ENCODE assay signal across 8 cellular contexts in genomic region chr19:54114340-54114826, GRCh38. TPM values are rescaled to one million over a fixed set of nuclear protein-coding genes. Genes with fewer than 3 reads are reported as not detected.
A peak's percentile ranks its signal among the peaks of the same experiment; 100 is the strongest.
DNase-seq lines count a peak whose midpoint lies in the region; ATAC-seq and TF ChIP-seq lines count a peak whose summit lies in the region.

No MANE protein-coding gene starts in this region.

- H3K9ac ChIP-seq in GM23248 = peak overlapping the region; percentile 82

- in situ Hi-C loops in GM23248 (cut with MboI) = no loop called here

- TF ChIP-seq CTCF in body of pancreas (IDR thresholded peaks at IDR 0.05) = no peak

- intact Hi-C loops in body of pancreas (cut with DNase I) = no loop called here

- H4K20me1 ChIP-seq in GM23248 (ENCODE audit: insufficient read depth) = no peaks in the 10 kb centered on the region

- H3K27me3 ChIP-seq in GM23248 (replicated peaks; ENCODE audit: insufficient read depth) (no peaks in the 10 kb centered on the region), body of pancreas (no peaks in the 10 kb centered on the region)

- H3K4me3 ChIP-seq in GM23248 = peak overlapping the region; percentile 85
- H3K4me3 ChIP-seq in body of pancreas = peak overlapping the region; percentile 59 to 69
- peak overlapping the region; percentile 87 for H3K4me3 ChIP-seq in iPS-18c (ENCODE audit: insufficient read depth, low read depth, low read length)
- peak overlapping the region; percentile 66 to 95 (median 89) for H3K4me3 ChIP-seq in skin epidermis

- ATAC-seq in body of pancreas = no peak
- ATAC-seq in GM19328 (IDR thresholded peaks at IDR 0.05; ENCODE audit: unreplicated experiment) = no peak

- 23 to 34% methylated on average over 24 of the region's 24 CpGs for WGBS in GM23248 (ENCODE audit: low coverage in 1 of 2, low lambda C conversion rate in 2 of 2, missing lambda C conversion rate in 2 of 2), 2 experiments
- 14 to 29% methylated on average over 19 to 24 of the region's 24 CpGs for WGBS in body of pancreas, 2 donors

- DNase-seq in Ammon's horn (ENCODE audit: low spot score) (peak; percentile 75), GM23248 (peak; percentile 75), SW480 (ENCODE audit: low spot score) (peak; percentile 61), body of pancreas (peak in 2 of 4 donors; percentile 21 to 52), NCI-H187 treated with DMSO at 0.1 percent for 48 hours (lab: John Stamatoyannopoulos, UW) (no peak)

- peaks cover 67% of the 10 kb centered on the region for H3K79me2 ChIP-seq in GM23248 (ENCODE audit: insufficient read depth)

- H3K4me2 ChIP-seq in GM23248 (ENCODE audit: unreplicated experiment) = peak overlapping the region; percentile 78

- no peak for TF ChIP-seq POLR2A in body of pancreas (IDR thresholded peaks at IDR 0.05)

- H3K36me3 ChIP-seq in GM23248 (ENCODE audit: low read depth) (peaks cover 6% of the 10 kb centered on the region; the same call in 1 of the 2 replicates), body of pancreas (replicated peaks in 1 of 2; ENCODE audit: insufficient read depth in 1 of 2, low read depth in 2 of 2) (peaks cover 0 to 7% of the 10 kb centered on the region in 2 donors)

- peaks cover 9% of the 10 kb centered on the region for H3K4me1 ChIP-seq in GM23248 (ENCODE audit: insufficient read depth)
- H3K4me1 ChIP-seq in body of pancreas = peaks cover 27% of the 10 kb centered on the region

- no peaks in the 10 kb centered on the region for H3K9me2 ChIP-seq in GM23248 (ENCODE audit: insufficient read depth)

- no peak overlapping the region for H3K27ac ChIP-seq in GM23248
- H3K27ac ChIP-seq in body of pancreas = peak overlapping the region in 3 of 4 donors; percentile 67 to 93 (median 87)
- peak overlapping the region in 19 of 21 experiments; percentile 71 to 99 (median 92) for H3K27ac ChIP-seq in skin epidermis

- H3K9me3 ChIP-seq in GM23248 (ENCODE audit: low read depth) (no peaks in the 10 kb centered on the region), body of pancreas (no peaks in the 10 kb centered on the region), iPS-18c (ENCODE audit: control insufficient read depth, insufficient read depth, low read length) (no peaks in the 10 kb centered on the region)

- H3F3A ChIP-seq in GM23248 (ENCODE audit: insufficient read depth) = no peaks in the 10 kb centered on the region

- peak overlapping the region; percentile 77 for H2AFZ ChIP-seq in GM23248

RNA-seq across cellular contexts. Expression of gene TFPT, which starts 1.1 kb away (rescaled TPM):
- 11.5 and 23.8 TPM in 2 replicates for total RNA-seq in GM23248 (2014; rRNA removed; shearing (Covaris generic))
- 29.6 and 30.0 TPM in 2 replicates for polyA plus RNA-seq in GM23248 (2016; fragmentation: Nextera tagmentation; extraction: Ambion mirVana)
- 10 to 100 TPM in 1 of 2 donors, 1 to 10 TPM in 1; 6.5 to 11.9 TPM for total RNA-seq in body of pancreas

RNA-seq across cellular contexts. Expression of gene PRPF31, which starts 1.2 kb away (rescaled TPM):
- 38.4 and 43.9 TPM in 2 replicates for total RNA-seq in GM23248 (2014; rRNA removed; shearing (Covaris generic))
- polyA plus RNA-seq in GM23248 (2016; fragmentation: Nextera tagmentation; extraction: Ambion mirVana) = 78.6 and 81.8 TPM in 2 replicates
- total RNA-seq in body of pancreas = 10 to 100 TPM; 17.8 to 24.1 TPM

RNA-seq across cellular contexts. Expression of gene NDUFA3, which starts 11.7 kb away (rescaled TPM):
- 15.1 TPM in 1 of 2 replicates, not detected in the other for total RNA-seq in GM23248 (2014; rRNA removed; shearing (Covaris generic))
- polyA plus RNA-seq in GM23248 (2016; fragmentation: Nextera tagmentation; extraction: Ambion mirVana) = 198 and 210 TPM in 2 replicates
- 1 to 10 TPM; 4.7 to 5.3 TPM for total RNA-seq in body of pancreas

RNA-seq across cellular contexts. Expression of gene OSCAR, which starts 13.8 kb away (rescaled TPM):
- 0.54 TPM in 1 of 2 replicates, not detected in the other for total RNA-seq in GM23248 (2014; rRNA removed; shearing (Covaris generic))
- polyA plus RNA-seq in GM23248 (2016; fragmentation: Nextera tagmentation; extraction: Ambion mirVana) = 2.2 and 2.9 TPM in 2 replicates
- total RNA-seq in body of pancreas = 1 to 10 TPM in 1 of 2 donors, not detected in 1; 2.3 TPM

RNA-seq across cellular contexts. Expression of gene CNOT3, which starts 23.2 kb away (rescaled TPM):
- total RNA-seq in GM23248 (2014; rRNA removed; shearing (Covaris generic)) = 8.9 and 12.6 TPM in 2 replicates
- 16.6 and 19.4 TPM in 2 replicates for polyA plus RNA-seq in GM23248 (2016; fragmentation: Nextera tagmentation; extraction: Ambion mirVana)
- total RNA-seq in body of pancreas = 10 to 100 TPM; 22.4 to 51.4 TPM
